In genomic region chr19:50626796-50627195, GRCh38 we compare ENCODE assay signal across 1 cellular context.
A peak's percentile ranks its signal among the peaks of the same experiment; 100 is the strongest.
TF ChIP-seq lines count a peak whose summit lies in the region.

No MANE protein-coding gene starts in this region.

TF ChIP-seq in HEK293, 187 proteins besides CTCF, POLR2A, EP300 and RAD21:
- no peak for TF ChIP-seq ZNF449 (tag by site-specific recombination; IDR thresholded peaks at IDR 0.05)
- TF ChIP-seq ZIC2 (tag by site-specific recombination; IDR thresholded peaks at IDR 0.05), result 0 out of 2 replicates have a peak, but pooled peaks have one; percentile 11
- TF ChIP-seq ZNF596 (tag by site-specific recombination; IDR thresholded peaks at IDR 0.05), result peak; percentile 5; the same call in 1 of the 2 replicates
